ENCODE assay signal across 8 cellular contexts in genomic region chr1:221793439-221794078, GRCh38. TPM values are rescaled to one million over a fixed set of nuclear protein-coding genes. Genes with fewer than 3 reads are reported as not detected.
DNase-seq lines count a peak whose midpoint lies in the region; ATAC-seq, FAIRE-seq and TF ChIP-seq lines count a peak whose summit lies in the region.

No MANE protein-coding gene starts in this region.

- ATAC-seq in GM19455 (IDR thresholded peaks at IDR 0.05; ENCODE audit: unreplicated experiment) (peak; percentile 75), HG03175 (IDR thresholded peaks at IDR 0.05; ENCODE audit: unreplicated experiment) (peak; percentile 94), body of pancreas (peak; percentile 83)

- H3K4me1 ChIP-seq in body of pancreas (peaks cover 10% of the 10 kb centered on the region), HAP-1 (no peaks in the 10 kb centered on the region), SJCRH30 (no peaks in the 10 kb centered on the region)

- H3K36me3 ChIP-seq in body of pancreas (replicated peaks in 1 of 2; ENCODE audit: insufficient read depth in 1 of 2, low read depth in 2 of 2): no peaks in the 10 kb centered on the region
- H3K36me3 ChIP-seq in HAP-1 (replicated peaks): no peaks in the 10 kb centered on the region
- H3K36me3 ChIP-seq in SJCRH30: no peaks in the 10 kb centered on the region

- WGBS in body of pancreas, 2 donors: 69 to 76% methylated on average over 3 of the region's 3 CpGs

- H3K27ac ChIP-seq in body of pancreas (no peak overlapping the region), SJCRH30 (no peak overlapping the region)

- TF ChIP-seq POLR2A in GM12892 (IDR thresholded peaks at IDR 0.05; ENCODE audit: low read depth, low read length) (peak; percentile 25; the same call in 1 of the 2 replicates), body of pancreas (IDR thresholded peaks at IDR 0.05) (no peak)

- DNase-seq in GM12892 (ENCODE audit: insufficient read length) (no peak), body of pancreas (peak; percentile 30 to 60 (median 52)), AML-193 (lab: John Stamatoyannopoulos, UW) (no peak), HAP-1 (ENCODE audit: low spot score in 2 of 2) (no peak), SJCRH30 (no peak)
- no peak for DNase-seq in activated CD8-positive, alpha-beta memory T cell treated with anti-CD3 and anti-CD28 coated beads, Interleukin-2, amount 50 U/mL, for 4 hours

- H3K4me3 ChIP-seq in body of pancreas: no peak overlapping the region
- H3K4me3 ChIP-seq in HAP-1: no peak overlapping the region
- no peak overlapping the region for H3K4me3 ChIP-seq in SJCRH30

- TF ChIP-seq CTCF in body of pancreas (IDR thresholded peaks at IDR 0.05): no peak

- peak; percentile 92 for FAIRE-seq in GM12892 (lab: Jason Lieb, UNC)

- H3K27me3 ChIP-seq in body of pancreas (no peaks in the 10 kb centered on the region), HAP-1 (ENCODE audit: low read depth) (no peaks in the 10 kb centered on the region), SJCRH30 (0 out of 2 replicates have a peak, but pooled peaks cover 4% of the 10 kb centered on the region)

- in situ Hi-C loops in HAP-1 (cut with MboI; ENCODE audit: low sequenced_read_pairs): no loop called here

- H3K9me3 ChIP-seq in body of pancreas (no peaks in the 10 kb centered on the region), HAP-1 (no peaks in the 10 kb centered on the region), SJCRH30 (replicated peaks) (no peaks in the 10 kb centered on the region)

- intact Hi-C loops in body of pancreas (cut with DNase I): no loop called here

RNA-seq across cellular contexts. Expression of gene DUSP10, which starts 51.7 kb away (rescaled TPM):
- 14.6 TPM for polyA plus RNA-seq in GM12892 (2012; ENCODE audit: missing spikeins)
- 10 to 100 TPM in 1 of 2 donors, 1 to 10 TPM in 1; 5.4 to 12.2 TPM for total RNA-seq in body of pancreas
- total RNA-seq in SJCRH30 (2014; rRNA removed; shearing (Covaris generic)): 11.4 and 12.1 TPM in 2 replicates

Comparison
In these comparisons a context has a peak if more than half of its experiments do, and no peak if none do; other contexts are left out.
1. DNase-seq: peak in body of pancreas (4 of 4); none in GM12892 (single experiment), AML-193 (0 of 2), HAP-1 (0 of 2), activated CD8-positive, alpha-beta memory T cell treated with anti-CD3 and anti-CD28 coated beads, Interleukin-2, amount 50 U/mL, for 4 hours (single experiment) and SJCRH30 (0 of 2).
2. Peak in every context shown above with its lines, with median percentiles within 50 percentile points of each other: ATAC-seq.